In genomic region chr6:43477235-43478007, GRCh38 we compare ENCODE assay signal across 1 cellular context.
TF ChIP-seq lines count a peak whose summit lies in the region.

TSS of gene TJAP1 (plus strand) at chr6:43477570. CDS start at chr6:43499002, 21,432 bp downstream.

TF ChIP-seq in K562, 482 proteins besides CTCF, POLR2A, EP300 and RAD21 (continued from another document and continues in another):
- TF ChIP-seq CHD7 (IDR thresholded peaks at IDR 0.05; ENCODE audit: low read depth, low read length) (no peak), MCM3 (IDR thresholded peaks at IDR 0.05) (no peak), ZNF436 (CRISPR knock-in tag; IDR thresholded peaks at IDR 0.05) (no peak), CREB3 (tag; conservative IDR thresholded peaks at IDR 0.05; ENCODE audit: low read depth) (no peak), FIP1L1 (IDR thresholded peaks at IDR 0.05; ENCODE audit: low read depth, low read length, poor library complexity, severe bottlenecking) (no peak), SPI1 (IDR thresholded peaks at IDR 0.05; ENCODE audit: borderline replicate concordance, low read depth, low read length) (no peak), ZNF77 (CRISPR knock-in tag; IDR thresholded peaks at IDR 0.05) (no peak), ZNF282 (CRISPR knock-in tag; IDR thresholded peaks at IDR 0.05) (no peak), FOS (IDR thresholded peaks at IDR 0.05; ENCODE audit: extremely low read depth, insufficient read length) (no peak), ZNF134 (CRISPR knock-in tag; conservative IDR thresholded peaks at IDR 0.05) (0 out of 2 replicates have a peak, but pooled peaks have one; percentile 34), ZNF354B (CRISPR knock-in tag; IDR thresholded peaks at IDR 0.05) (no peak), ETV6 (IDR thresholded peaks at IDR 0.05; ENCODE audit: borderline replicate concordance in 1 of 2, low read depth in 2 of 2, low read length in 1 of 2) (no peak), ETV6 (CRISPR knock-in tag; IDR thresholded peaks at IDR 0.05; ENCODE audit: borderline replicate concordance) (no peak), SMAD2 (IDR thresholded peaks at IDR 0.05; ENCODE audit: low read depth, low read length) (no peak), ZNF57 (CRISPR knock-in tag; IDR thresholded peaks at IDR 0.05) (no peak), SIRT6 (IDR thresholded peaks at IDR 0.05; ENCODE audit: low read depth, low read length) (no peak), SRSF9 (IDR thresholded peaks at IDR 0.05; ENCODE audit: borderline replicate concordance, low read depth, low read length) (no peak), DDX20 (tag; IDR thresholded peaks at IDR 0.05; ENCODE audit: low read depth) (no peak), DEAF1 (CRISPR knock-in tag; IDR thresholded peaks at IDR 0.05) (no peak), BRD4 (IDR thresholded peaks at IDR 0.05) (peak; percentile 79; the same call in 1 of the 2 replicates), ZNF592 (IDR thresholded peaks at IDR 0.05) (no peak), ADNP (tag; IDR thresholded peaks at IDR 0.05) (no peak), AFF4 (CRISPR knock-in tag; IDR thresholded peaks at IDR 0.05) (0 out of 2 replicates have a peak, but pooled peaks have one; percentile 70), ZC3H4 (CRISPR knock-in tag; IDR thresholded peaks at IDR 0.05; ENCODE audit: borderline replicate concordance) (no peak), HIVEP1 (CRISPR knock-in tag; IDR thresholded peaks at IDR 0.05) (peak; percentile 68; the same call in 1 of the 2 replicates), SP1 (CRISPR knock-in tag; IDR thresholded peaks at IDR 0.05) (peak; percentile 64; the same call in 1 of the 2 replicates), HNRNPLL (IDR thresholded peaks at IDR 0.05; ENCODE audit: low read depth, low read length, poor library complexity, severe bottlenecking) (peak; percentile 80), MXI1 (IDR thresholded peaks at IDR 0.05; ENCODE audit: low read depth, low read length) (0 out of 2 replicates have a peak, but pooled peaks have one; percentile 12), MTF1 (CRISPR knock-in tag; IDR thresholded peaks at IDR 0.05; ENCODE audit: borderline replicate concordance) (no peak), PRPF4 (IDR thresholded peaks at IDR 0.05; ENCODE audit: insufficient read depth, low read depth, low read length, poor library complexity, severe bottlenecking) (no peak), NBN (IDR thresholded peaks at IDR 0.05; ENCODE audit: low read depth) (0 out of 2 replicates have a peak, but pooled peaks have one; percentile 40), RBBP5 (IDR thresholded peaks at IDR 0.05; ENCODE audit: borderline replicate concordance, insufficient read depth, low read length, poor library complexity, severe bottlenecking) (no peak), ZNF75A (CRISPR knock-in tag; IDR thresholded peaks at IDR 0.05) (no peak), NFRKB (IDR thresholded peaks at IDR 0.05; ENCODE audit: low read depth) (peak; percentile 89; the same call in 1 of the 2 replicates), SMAD4 (CRISPR knock-in tag; conservative IDR thresholded peaks at IDR 0.05) (no peak), MAFF (IDR thresholded peaks at IDR 0.05; ENCODE audit: low read length) (no peak), SRF (CRISPR knock-in tag; IDR thresholded peaks at IDR 0.05) (no peak), ZNF655 (CRISPR knock-in tag; IDR thresholded peaks at IDR 0.05) (no peak), CREBBP (IDR thresholded peaks at IDR 0.05; ENCODE audit: low read depth, low read length) (no peak)
